Comparison of ENCODE assay signal across 9 cellular contexts in the genomic region with DNA sequence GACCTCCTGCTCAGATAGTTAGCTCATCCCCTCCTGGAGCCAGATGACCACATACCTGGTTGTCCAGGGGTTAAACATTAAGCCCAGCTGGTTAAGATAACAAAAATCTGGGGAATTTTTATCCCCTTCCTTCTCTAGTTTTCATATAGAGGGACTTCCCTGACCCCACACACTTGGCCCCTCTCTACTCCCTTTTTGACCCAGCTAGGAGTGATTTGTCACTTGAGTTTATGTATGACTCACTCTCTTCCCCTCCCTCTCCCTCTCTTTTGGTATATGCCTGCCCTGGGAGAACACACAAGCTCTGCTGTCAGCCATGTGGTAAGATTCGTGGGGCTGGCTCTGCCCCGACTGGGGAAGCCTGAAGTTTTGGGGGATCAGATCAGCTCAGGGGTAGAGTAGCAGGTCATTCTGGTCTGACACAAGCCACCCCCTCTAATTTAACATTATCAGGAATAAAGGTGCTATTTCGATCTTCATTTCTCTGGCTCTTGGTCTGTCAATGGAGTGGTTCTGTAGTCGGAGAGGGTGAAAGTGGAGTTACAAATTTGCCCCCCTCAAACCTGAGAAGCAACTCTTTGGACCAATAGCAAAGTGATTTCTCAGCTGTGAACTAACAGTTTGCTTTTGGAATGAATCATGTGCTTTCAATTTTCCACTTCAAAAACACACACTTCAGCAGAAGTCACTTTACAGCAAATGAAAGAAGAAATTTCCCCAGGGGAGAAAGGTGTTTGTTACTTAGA.
DNase-seq lines count a peak whose midpoint lies in the region; ATAC-seq lines count a peak whose summit lies in the region.
"Had no signal": no experiment of that assay in that cellular context is flagged by ENCODE, and none has a peak within 500 bp of the region (broad histone marks: within the 10 kb centered on the region; RNA-seq: fewer than 3 reads in every experiment).

No MANE protein-coding gene starts in this region.

- H3K4me1 ChIP-seq in SJSA1 (replicated peaks) = peaks cover 16% of the 10 kb centered on the region

- H3K9me3 Mint-ChIP-seq in activated T-cell treated with anti-CD3 and anti-CD28 coated beads, Interleukin-2, amount 50 U/mL, for 24 hours = peaks cover 3% of the 10 kb centered on the region
- no peaks in the 10 kb centered on the region for H3K9me3 Mint-ChIP-seq in stimulated activated effector memory CD8-positive, alpha-beta T cell treated with anti-CD3 and anti-CD28 coated beads, Interleukin-12 subunit alpha, Interleukin-12 subunit beta, amount 100 ng/mL, for 72 hours

- no peak overlapping the region for H3K4me3 ChIP-seq in SJSA1

- DNase-seq in activated T-cell treated with anti-CD3 and anti-CD28 coated beads, Interleukin-2, amount 50 U/mL, for 24 hours = no peak
- no peak for DNase-seq in activated T-cell treated with anti-CD3 and anti-CD28 coated beads for 4 hours
- DNase-seq in SJSA1 (ENCODE audit: low read depth in 1 of 2, low spot score in 2 of 2) = peak; percentile 44 to 64
- DNase-seq in stimulated activated effector memory CD8-positive, alpha-beta T cell treated with anti-CD3 and anti-CD28 coated beads, Interleukin-12 subunit alpha, Interleukin-12 subunit beta, amount 100 ng/mL, for 72 hours (ENCODE audit: low spot score in 2 of 2) = no peak
- no peak for DNase-seq in AG20443 (ENCODE audit: low spot score)
- DNase-seq in NCI-H748 treated with DMSO at 0.1 percent for 48 hours (lab: John Stamatoyannopoulos, UW) = no peak
- DNase-seq in Kasumi-1 (lab: John Stamatoyannopoulos, UW) = no peak

- ATAC-seq in HG02884 (IDR thresholded peaks at IDR 0.05; ENCODE audit: unreplicated experiment) = peak; percentile 71
- ATAC-seq in stimulated activated effector memory CD8-positive, alpha-beta T cell treated with anti-CD3 and anti-CD28 coated beads, Interleukin-12 subunit alpha, Interleukin-12 subunit beta, amount 100 ng/mL, for 72 hours = peak; percentile 80

- no peaks in the 10 kb centered on the region for H3K36me3 ChIP-seq in SJSA1

- H3K27ac ChIP-seq in SJSA1 = peak overlapping the region; percentile 53
- H3K27ac ChIP-seq: C4-2B had no signal

- peak overlapping the region; percentile 2 for H3K4me3 Mint-ChIP-seq in activated T-cell treated with anti-CD3 and anti-CD28 coated beads, Interleukin-2, amount 50 U/mL, for 24 hours
- H3K4me3 Mint-ChIP-seq in stimulated activated effector memory CD8-positive, alpha-beta T cell treated with anti-CD3 and anti-CD28 coated beads, Interleukin-12 subunit alpha, Interleukin-12 subunit beta, amount 100 ng/mL, for 72 hours = peak overlapping the region; percentile 23

- H3K9me3 ChIP-seq in SJSA1 (replicated peaks) = no peaks in the 10 kb centered on the region

- H3K36me3 Mint-ChIP-seq in activated T-cell treated with anti-CD3 and anti-CD28 coated beads, Interleukin-2, amount 50 U/mL, for 24 hours (ENCODE audit: low read depth) = no peaks in the 10 kb centered on the region
- H3K36me3 Mint-ChIP-seq in stimulated activated effector memory CD8-positive, alpha-beta T cell treated with anti-CD3 and anti-CD28 coated beads, Interleukin-12 subunit alpha, Interleukin-12 subunit beta, amount 100 ng/mL, for 72 hours = no peaks in the 10 kb centered on the region

- H3K27ac Mint-ChIP-seq in activated T-cell treated with anti-CD3 and anti-CD28 coated beads, Interleukin-2, amount 50 U/mL, for 24 hours = peak overlapping the region; percentile 83
- peak overlapping the region; percentile 63 for H3K27ac Mint-ChIP-seq in stimulated activated effector memory CD8-positive, alpha-beta T cell treated with anti-CD3 and anti-CD28 coated beads, Interleukin-12 subunit alpha, Interleukin-12 subunit beta, amount 100 ng/mL, for 72 hours

- peaks cover 16% of the 10 kb centered on the region for H3K4me1 Mint-ChIP-seq in activated T-cell treated with anti-CD3 and anti-CD28 coated beads, Interleukin-2, amount 50 U/mL, for 24 hours (ENCODE audit: low read depth)
- H3K4me1 Mint-ChIP-seq in stimulated activated effector memory CD8-positive, alpha-beta T cell treated with anti-CD3 and anti-CD28 coated beads, Interleukin-12 subunit alpha, Interleukin-12 subunit beta, amount 100 ng/mL, for 72 hours = peaks cover 8% of the 10 kb centered on the region

- peaks cover 17% of the 10 kb centered on the region for H3K27me3 Mint-ChIP-seq in activated T-cell treated with anti-CD3 and anti-CD28 coated beads, Interleukin-2, amount 50 U/mL, for 24 hours

- H3K27me3 ChIP-seq in SJSA1 (replicated peaks) = no peaks in the 10 kb centered on the region

Comparison
In these comparisons a context has a peak if more than half of its experiments do, and no peak if none do; other contexts are left out.
1. DNase-seq: peak in SJSA1 (2 of 2); none in activated T-cell treated with anti-CD3 and anti-CD28 coated beads, Interleukin-2, amount 50 U/mL, for 24 hours (single experiment), activated T-cell treated with anti-CD3 and anti-CD28 coated beads for 4 hours (single experiment), stimulated activated effector memory CD8-positive, alpha-beta T cell treated with anti-CD3 and anti-CD28 coated beads, Interleukin-12 subunit alpha, Interleukin-12 subunit beta, amount 100 ng/mL, for 72 hours (0 of 2), AG20443 (single experiment), NCI-H748 treated with DMSO at 0.1 percent for 48 hours (single experiment) and Kasumi-1 (0 of 2).